ENCODE assay signal across 1 cellular context in genomic region chr7:150049012-150049655, GRCh38.
TF ChIP-seq lines count a peak whose summit lies in the region.

No MANE protein-coding gene starts in this region.

TF ChIP-seq in HEK293, 187 proteins besides CTCF, POLR2A, EP300 and RAD21 (continued from another document):
- TF ChIP-seq PATZ1 (tag by site-specific recombination; IDR thresholded peaks at IDR 0.05) (peak; percentile 33; the same call in 1 of the 2 replicates), ZBTB17 (tag by site-specific recombination; IDR thresholded peaks at IDR 0.05) (peak; percentile 45; the same call in 1 of the 2 replicates), ZBTB21 (tag by site-specific recombination; IDR thresholded peaks at IDR 0.05) (0 out of 2 replicates have a peak, but pooled peaks have one; percentile 21), ZNF398 (tag by site-specific recombination; IDR thresholded peaks at IDR 0.05) (0 out of 2 replicates have a peak, but pooled peaks have one; percentile 36), SP2 (tag by site-specific recombination; IDR thresholded peaks at IDR 0.05) (peak; percentile 44), MYNN (tag by site-specific recombination; IDR thresholded peaks at IDR 0.05; ENCODE audit: borderline replicate concordance) (peak; percentile 57; the same call in 1 of the 2 replicates), GLIS2 (tag by site-specific recombination; IDR thresholded peaks at IDR 0.05) (peak; percentile 59), ZFHX2 (tag by site-specific recombination; conservative IDR thresholded peaks at IDR 0.05) (peak; percentile 46; the same call in 1 of the 2 replicates), EGR2 (tag by site-specific recombination; IDR thresholded peaks at IDR 0.05; ENCODE audit: low read depth) (peak; percentile 41), PRDM10 (tag by site-specific recombination; IDR thresholded peaks at IDR 0.05) (peak; percentile 93), SP7 (tag by site-specific recombination; IDR thresholded peaks at IDR 0.05) (0 out of 2 replicates have a peak, but pooled peaks have one; percentile 35), ZNF341 (tag by site-specific recombination; IDR thresholded peaks at IDR 0.05; ENCODE audit: low read depth) (peak; percentile 41), SP3 (tag by site-specific recombination; IDR thresholded peaks at IDR 0.05) (peak; percentile 35; the same call in 1 of the 2 replicates), ZXDB (tag by site-specific recombination; IDR thresholded peaks at IDR 0.05) (peak; percentile 82), ZBTB8A (tag by site-specific recombination; IDR thresholded peaks at IDR 0.05) (peak; percentile 49)
